ENCODE assay signal across 13 cellular contexts in the genomic region with DNA sequence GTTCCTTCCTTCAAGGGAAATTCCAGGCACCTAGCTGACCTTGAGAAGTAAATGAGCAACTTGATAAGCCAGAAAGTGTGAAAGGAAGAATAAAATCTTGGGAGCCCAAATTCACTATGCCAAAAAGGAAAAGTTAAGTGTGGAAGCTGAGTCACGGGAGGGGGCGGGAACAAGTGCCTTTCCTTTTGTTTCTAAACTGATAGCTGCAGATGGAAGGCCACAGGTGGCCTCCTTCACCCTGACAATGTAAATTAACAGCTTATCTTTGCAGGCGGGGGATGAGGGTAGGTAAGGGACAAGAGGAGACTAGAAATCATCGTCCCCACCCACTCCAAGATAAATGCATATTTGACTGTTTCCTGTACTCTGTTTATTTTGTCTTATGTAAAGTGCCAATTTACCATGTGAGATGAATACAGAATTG. TPM values are rescaled to one million over a fixed set of nuclear protein-coding genes. Genes with fewer than 3 reads are reported as not detected.
DNase-seq lines count a peak whose midpoint lies in the region; ATAC-seq, FAIRE-seq and TF ChIP-seq lines count a peak whose summit lies in the region.
"Had no signal": no experiment of that assay in that cellular context is flagged by ENCODE, and none has a peak within 500 bp of the region (broad histone marks: within the 10 kb centered on the region; RNA-seq: fewer than 3 reads in every experiment).

No MANE protein-coding gene starts in this region.

- POLR2A ChIA-PET in MCF 10A (lab: Yijun Ruan, JAX) = interaction anchor here (0.6 to 2.2 kb wide), 8 partner anchors 10 to 303 kb away, joined by 3 to 11 read pairs (median 3); a partner anchor contains a TSS

- H3K9me3 ChIP-seq in mammary epithelial cell (replicated peaks; ENCODE audit: insufficient read depth, low read length) = no peaks in the 10 kb centered on the region
- H3K9me3 ChIP-seq: BE2C had no signal

- H3K9me3 Mint-ChIP-seq in MCF 10A (ENCODE audit: unreplicated experiment) = no peaks in the 10 kb centered on the region
- no peaks in the 10 kb centered on the region for H3K9me3 Mint-ChIP-seq in effector memory CD8-positive, alpha-beta T cell
- H3K9me3 Mint-ChIP-seq: neural crest cell had no signal

- H3K79me2 ChIP-seq in mammary epithelial cell (ENCODE audit: insufficient read depth, low read length) = no peaks in the 10 kb centered on the region

- dilution Hi-C loops in mammary epithelial cell (cut with HindIII; ENCODE audit: low sequenced_read_pairs) = no loop called here

- in situ Hi-C loops in mammary epithelial cell (cut with MboI; ENCODE audit: low sequenced_read_pairs in 2 of 2) = no loop called here

- H3K36me3 ChIP-seq in mammary epithelial cell (ENCODE audit: insufficient read depth, low read length) = no peaks in the 10 kb centered on the region
- H3K36me3 ChIP-seq: BE2C had no signal

- H2AFZ ChIP-seq in mammary epithelial cell (ENCODE audit: low read depth, low read length) = no peak overlapping the region

- H3K4me1 ChIP-seq in mammary epithelial cell (ENCODE audit: insufficient read depth, low read length) = no peaks in the 10 kb centered on the region
- H3K4me1 ChIP-seq: BE2C had no signal

- no peak overlapping the region for H3K4me3 Mint-ChIP-seq in MCF 10A (ENCODE audit: unreplicated experiment)
- H3K4me3 Mint-ChIP-seq in effector memory CD8-positive, alpha-beta T cell = no peak overlapping the region
- H3K4me3 Mint-ChIP-seq: neural crest cell had no signal

- H3K27me3 Mint-ChIP-seq in MCF 10A (ENCODE audit: insufficient read depth, unreplicated experiment) = no peaks in the 10 kb centered on the region
- no peaks in the 10 kb centered on the region for H3K27me3 Mint-ChIP-seq in effector memory CD8-positive, alpha-beta T cell

- CTCF ChIA-PET in MCF 10A (lab: Yijun Ruan, JAX) = interaction anchor here (0.6 to 1.3 kb wide), 3 partner anchors 26 to 1130 kb away, joined by 3 to 6 read pairs (median 3); no protein-coding TSS in a partner anchor
- CTCF ChIA-PET in mammary epithelial cell (lab: Charles Lee; ENCODE audit: low non-redundant PET) = no interaction called here

- no peak for ATAC-seq in GM18511 (IDR thresholded peaks at IDR 0.05; ENCODE audit: unreplicated experiment)
- ATAC-seq in effector memory CD8-positive, alpha-beta T cell (replicated peaks) = no peak

- H3K27ac Mint-ChIP-seq in MCF 10A (ENCODE audit: low read depth, unreplicated experiment) = no peak overlapping the region
- H3K27ac Mint-ChIP-seq in effector memory CD8-positive, alpha-beta T cell = no peak overlapping the region

- H3K4me3 ChIP-seq in mammary epithelial cell (replicated peaks in 1 of 3; ENCODE audit: insufficient read depth in 1 of 3, low read depth in 2 of 3, low read length in 3 of 3) = no peak overlapping the region

- TF ChIP-seq CTCF in MCF 10A (IDR thresholded peaks at IDR 0.05; ENCODE audit: unreplicated experiment) = no peak
- no peak for TF ChIP-seq CTCF in mammary epithelial cell (conservative IDR thresholded peaks at IDR 0.05 in 1 of 2, IDR thresholded peaks at IDR 0.05 in 1 of 2; ENCODE audit: extremely low read depth in 1 of 2, insufficient read depth in 1 of 2, low read depth in 1 of 2, low read length in 2 of 2)

- FAIRE-seq in H54 (lab: Jason Lieb, UNC) = no peak

- WGBS in mammary epithelial cell (ENCODE audit: low coverage, missing lambda C conversion rate) = 78% methylated on average over 4 of the region's 4 CpGs

- peaks cover 11% of the 10 kb centered on the region for H3K36me3 Mint-ChIP-seq in MCF 10A (ENCODE audit: insufficient read depth, unreplicated experiment)
- H3K36me3 Mint-ChIP-seq in effector memory CD8-positive, alpha-beta T cell (ENCODE audit: insufficient read depth) = no peaks in the 10 kb centered on the region

- H3K4me2 ChIP-seq in mammary epithelial cell (ENCODE audit: insufficient read depth, low read depth, low read length) = no peak overlapping the region

- H3K27me3 ChIP-seq in mammary epithelial cell (ENCODE audit: insufficient read depth, low read length) = no peaks in the 10 kb centered on the region
- H3K27me3 ChIP-seq: BE2C had no signal

- H4K20me1 ChIP-seq in mammary epithelial cell (ENCODE audit: insufficient read depth, low read length) = no peaks in the 10 kb centered on the region

- H3K4me1 Mint-ChIP-seq in MCF 10A (ENCODE audit: insufficient read depth, unreplicated experiment) = peaks cover 35% of the 10 kb centered on the region
- no peaks in the 10 kb centered on the region for H3K4me1 Mint-ChIP-seq in effector memory CD8-positive, alpha-beta T cell (ENCODE audit: low read depth in 2 of 2)

- DNase-seq in MCF 10A (ENCODE audit: unreplicated experiment) (peak; percentile 28), mammary epithelial cell (no peak), OCI-M1 (lab: John Stamatoyannopoulos, UW) (peak; percentile 33), iPS-NIHi11 (ENCODE audit: low spot score) (peak; percentile 70), H54 (ENCODE audit: insufficient read length, low spot score) (no peak), activated gamma-delta T cell (lab: John Stamatoyannopoulos, UW) (no peak)
- DNase-seq in effector memory CD8-positive, alpha-beta T cell = no peak
- DNase-seq: BE2C; caudate nucleus; MM.1S; stimulated activated CD4-positive, alpha-beta T cell treated with anti-CD3 and anti-CD28 coated beads, Interleukin-4, amount 100 ng/mL, for 24 hours had no signal

- BruUV-seq in MCF 10A (replicated peaks; lab: Mats Ljungman, UMichigan) = no TSS peak
- no TSS peak for BruUV-seq in mammary epithelial cell (replicated peaks; lab: Mats Ljungman, UMichigan)

- no peak overlapping the region for H3K9ac ChIP-seq in mammary epithelial cell (ENCODE audit: insufficient read depth, low read length)

- H3K27ac ChIP-seq in mammary epithelial cell (ENCODE audit: insufficient read depth, low read depth, low read length) = no peak overlapping the region

- intact Hi-C loops in MCF 10A (cut with micrococcal nuclease) (no loop called here), mammary epithelial cell (cut with micrococcal nuclease) (no loop called here)

- TF ChIP-seq POLR2A in H54 (IDR thresholded peaks at IDR 0.05; ENCODE audit: low read depth, low read length) = no peak

RNA-seq across cellular contexts. Expression of a gene that starts 36.4 kb away (rescaled TPM):
- total RNA-seq in MCF 10A (2022) (not detected in 2 replicates), mammary epithelial cell (under 1 TPM in 1 of 2 donors, not detected in 1; 0.33 TPM)
- not detected for polyA plus RNA-seq in mammary epithelial cell
- not detected for polyA minus RNA-seq in mammary epithelial cell
- total RNA-seq: neural crest cell had no signal

Comparison
In these comparisons a context has a peak if more than half of its experiments do, and no peak if none do; other contexts are left out.
1. DNase-seq: peak in MCF 10A (single experiment), OCI-M1 (single experiment) and iPS-NIHi11 (single experiment); none in mammary epithelial cell (single experiment), H54 (single experiment), effector memory CD8-positive, alpha-beta T cell (0 of 3) and activated gamma-delta T cell (single experiment).